Comparison of ENCODE assay signal across 34 cellular contexts in genomic region chr4:125331116-125331515, GRCh38. TPM values are rescaled to one million over a fixed set of nuclear protein-coding genes. Genes with fewer than 3 reads are reported as not detected.
"Had no signal": no experiment of that assay in that cellular context is flagged by ENCODE, and none has a peak within 500 bp of the region (broad histone marks: within the 10 kb centered on the region; RNA-seq: fewer than 3 reads in every experiment).

No MANE protein-coding gene starts in this region.

- H3K4me3 ChIP-seq: cardiac muscle cell, Peyer's patch, SJSA1 had no signal

- H3K27me3 Mint-ChIP-seq: activated CD4-positive, alpha-beta T cell treated with anti-CD3 and anti-CD28 coated beads, Interleukin-2, amount 10 ng/mL, durations not matched to agents 24 days and 14 days; activated CD8-positive, alpha-beta T cell treated with anti-CD3 and anti-CD28 coated beads for 36 hours; activated T-helper 17 cell treated with anti-CD3 and anti-CD28 coated beads, Interleukin-2, amount 50 U/mL, for 72 hours; central memory CD8-positive, alpha-beta T cell had no signal

- ATAC-seq: activated CD8-positive, alpha-beta T cell treated with anti-CD3 and anti-CD28 coated beads for 36 hours; activated T-cell treated with anti-CD3 and anti-CD28 coated beads, Interleukin-2, amount 50 U/mL, for 72 hours; activated T-helper 17 cell treated with anti-CD3 and anti-CD28 coated beads, Interleukin-2, amount 50 U/mL, for 72 hours; PC-3; Right ventricle myocardium inferior had no signal

- H3K4me1 Mint-ChIP-seq: activated CD4-positive, alpha-beta T cell treated with anti-CD3 and anti-CD28 coated beads, Interleukin-2, amount 10 ng/mL, durations not matched to agents 24 days and 14 days; activated naive CD8-positive, alpha-beta T cell treated with anti-CD3 and anti-CD28 coated beads for 36 hours; activated T-helper 17 cell treated with anti-CD3 and anti-CD28 coated beads, Interleukin-2, amount 50 U/mL, for 72 hours; central memory CD8-positive, alpha-beta T cell had no signal

- H3K36me3 ChIP-seq: ascending aorta, cardiac muscle cell, Peyer's patch had no signal

- H3K27me3 ChIP-seq: ascending aorta, cardiac muscle cell, Peyer's patch, SJSA1 had no signal

- H3K9me3 Mint-ChIP-seq: activated CD4-positive, alpha-beta T cell treated with anti-CD3 and anti-CD28 coated beads, Interleukin-2, amount 10 ng/mL, durations not matched to agents 24 days and 14 days; activated CD8-positive, alpha-beta T cell treated with anti-CD3 and anti-CD28 coated beads for 36 hours; activated naive CD8-positive, alpha-beta T cell treated with anti-CD3 and anti-CD28 coated beads for 36 hours; activated T-cell treated with anti-CD3 and anti-CD28 coated beads, Interleukin-2, amount 50 U/mL, for 72 hours; activated T-helper 17 cell treated with anti-CD3 and anti-CD28 coated beads, Interleukin-2, amount 50 U/mL, for 72 hours had no signal

- H3K4me1 ChIP-seq: Peyer's patch had no signal

- H3K36me3 Mint-ChIP-seq: activated naive CD8-positive, alpha-beta T cell treated with anti-CD3 and anti-CD28 coated beads for 36 hours had no signal

- H3K4me3 Mint-ChIP-seq: activated CD4-positive, alpha-beta T cell treated with anti-CD3 and anti-CD28 coated beads, Interleukin-2, amount 10 ng/mL, durations not matched to agents 24 days and 14 days; activated CD8-positive, alpha-beta T cell treated with anti-CD3 and anti-CD28 coated beads for 36 hours; activated naive CD8-positive, alpha-beta T cell treated with anti-CD3 and anti-CD28 coated beads for 36 hours; activated T-cell treated with anti-CD3 and anti-CD28 coated beads, Interleukin-2, amount 50 U/mL, for 72 hours; activated T-helper 17 cell treated with anti-CD3 and anti-CD28 coated beads, Interleukin-2, amount 50 U/mL, for 72 hours; central memory CD8-positive, alpha-beta T cell had no signal

- DNase-seq: activated CD4-positive, alpha-beta T cell treated with anti-CD3 and anti-CD28 coated beads, Interleukin-2, amount 10 ng/mL, durations not matched to agents 24 days and 14 days; activated CD4-positive, alpha-beta T cell treated with anti-CD3 and anti-CD28 coated beads, Interleukin-2, amount 50 U/mL, for 4 hours; activated CD8-positive, alpha-beta T cell treated with anti-CD3 and anti-CD28 coated beads for 36 hours; activated effector memory CD4-positive, alpha-beta T cell treated with anti-CD3 and anti-CD28 coated beads, Interleukin-2, amount 50 U/mL, for 16 hours; activated naive CD4-positive, alpha-beta T cell; activated naive CD4-positive, alpha-beta T cell treated with anti-CD3 and anti-CD28 coated beads, Interleukin-2, amount 50 U/mL, for 16 hours; activated naive CD8-positive, alpha-beta T cell treated with anti-CD3 and anti-CD28 coated beads for 36 hours; activated T-cell treated with anti-CD3 and anti-CD28 coated beads, Interleukin-2, amount 50 U/mL, for 1 hour; activated T-cell treated with anti-CD3 and anti-CD28 coated beads, Interleukin-2, amount 50 U/mL, for 72 hours; amygdala; Karpas-422; KBM-7; NCI-H1105; NCI-H1417 treated with DMSO at 0.1 percent for 48 hours; NCI-H187 treated with DMSO at 0.1 percent for 48 hours; NCI-H2081; NCI-H226; NCI-H446 treated with DMSO at 0.1 percent for 48 hours; NCI-H524; NCI-H69; NK-92 treated with Interleukin-12 subunit alpha and Interleukin-12 subunit beta, amount 100 ng/mL, for 24 hours; PC-3; Peyer's patch; SW 1271; T1000 had no signal

- H3K9me3 ChIP-seq: ascending aorta, Peyer's patch, SJSA1 had no signal

- H3K27ac Mint-ChIP-seq: activated CD4-positive, alpha-beta T cell treated with anti-CD3 and anti-CD28 coated beads, Interleukin-2, amount 10 ng/mL, durations not matched to agents 24 days and 14 days; activated CD8-positive, alpha-beta T cell treated with anti-CD3 and anti-CD28 coated beads for 36 hours; activated naive CD8-positive, alpha-beta T cell treated with anti-CD3 and anti-CD28 coated beads for 36 hours; activated T-cell treated with anti-CD3 and anti-CD28 coated beads, Interleukin-2, amount 50 U/mL, for 72 hours; activated T-helper 17 cell treated with anti-CD3 and anti-CD28 coated beads, Interleukin-2, amount 50 U/mL, for 72 hours had no signal

- H3K27ac ChIP-seq: ascending aorta, cardiac muscle cell, Peyer's patch, RWPE1, SJSA1 had no signal

RNA-seq across cellular contexts. Expression of gene FAT4, which starts 16.4 kb away (rescaled TPM):
- total RNA-seq: activated CD4-positive, alpha-beta T cell treated with anti-CD3 and anti-CD28 coated beads, Interleukin-2, amount 10 ng/mL, durations not matched to agents 24 days and 14 days; activated CD8-positive, alpha-beta T cell treated with anti-CD3 and anti-CD28 coated beads for 36 hours; activated naive CD8-positive, alpha-beta T cell treated with anti-CD3 and anti-CD28 coated beads for 36 hours; activated T-cell treated with anti-CD3 and anti-CD28 coated beads, Interleukin-2, amount 50 U/mL, for 72 hours; activated T-helper 17 cell treated with anti-CD3 and anti-CD28 coated beads, Interleukin-2, amount 50 U/mL, for 72 hours; T-helper 1 cell treated with Interleukin-12 subunit alpha and Interleukin-12 subunit beta and Interleukin-4 antibody, amounts not matched to agents 30 ng/mL and 1 ng/mL, for 36 hours; T-helper 2 cell treated with Interferon-gamma antibody and Interleukin-4, amounts not matched to agents 100 ng/mL and 5 ng/mL, for 36 hours had no signal
